ENCODE assay signal across 14 cellular contexts in the genomic region with DNA sequence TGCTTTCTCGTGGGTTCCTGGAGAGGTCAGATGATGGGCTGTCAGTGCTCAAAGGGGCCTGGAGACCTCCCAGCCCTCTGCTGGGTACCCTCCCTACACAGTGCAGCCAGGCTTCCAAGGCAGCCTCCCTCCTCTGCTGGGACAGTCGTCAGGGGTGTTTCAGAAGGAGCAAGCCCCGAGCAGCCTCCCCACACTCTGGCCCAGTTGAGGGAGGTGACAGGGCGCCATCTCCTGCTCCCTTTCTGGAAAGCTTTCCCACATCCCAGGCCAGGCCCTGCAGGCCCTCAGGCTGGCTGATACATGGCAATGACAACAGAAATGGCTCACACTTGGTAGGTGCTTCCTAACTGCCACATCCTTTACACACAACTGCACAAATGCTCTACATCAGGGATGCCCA. TPM values are rescaled to one million over a fixed set of nuclear protein-coding genes. Genes with fewer than 3 reads are reported as not detected.
DNase-seq lines count a peak whose midpoint lies in the region; ATAC-seq, FAIRE-seq and TF ChIP-seq lines count a peak whose summit lies in the region.
"Had no signal": no experiment of that assay in that cellular context is flagged by ENCODE, and none has a peak within 500 bp of the region (broad histone marks: within the 10 kb centered on the region; RNA-seq: fewer than 3 reads in every experiment).

No MANE protein-coding gene starts in this region.

- no peak for FAIRE-seq in A549 (lab: Jason Lieb, UNC)
- FAIRE-seq: colon had no signal

- CTCF ChIA-PET in A549 (lab: Yijun Ruan, JAX), result interaction anchor here (0.6 to 3.2 kb wide), 23 partner anchors 8 to 440 kb away, joined by 3 to 13 read pairs (median 5); no protein-coding TSS in a partner anchor

- no peaks in the 10 kb centered on the region for H3K9me3 ChIP-seq in A549
- H3K9me3 ChIP-seq: thoracic aorta had no signal

- TF ChIP-seq POLR2A in A549 (IDR thresholded peaks at IDR 0.05; ENCODE audit: low read length), result no peak

- peak overlapping the region; percentile 21; the same call in 2 of the 3 replicates for H3K4me2 ChIP-seq in A549

- H3K27ac ChIP-seq in A549, result peak overlapping the region; percentile 56 to 78
- H3K27ac ChIP-seq: thoracic aorta had no signal

- peak; percentile 73 to 76 for TF ChIP-seq RAD21 in A549 (conservative IDR thresholded peaks at IDR 0.05 in 1 of 2, IDR thresholded peaks at IDR 0.05 in 1 of 2)

- H3K4me3 ChIP-seq in A549, result no peak overlapping the region
- H3K4me3 ChIP-seq in astrocyte of the cerebellum (ENCODE audit: low read depth, low read length), result no peak overlapping the region
- H3K4me3 ChIP-seq: thoracic aorta had no signal

- TF ChIP-seq EP300 in A549 (IDR thresholded peaks at IDR 0.05), result no peak

- DNase-seq in A549 (ENCODE audit: low read depth in 1 of 2, low spot score in 1 of 2) (peak in 1 of 2 experiments; percentile 52), GM03348 (ENCODE audit: low spot score) (peak; percentile 52), astrocyte of the cerebellum (ENCODE audit: low read depth) (no peak), iPS-NIHi7 (ENCODE audit: extremely low spot score) (peak; percentile 69), kidney glomerular epithelial cell (lab: John Stamatoyannopoulos, UW) (no peak)
- no peak for DNase-seq in stimulated activated CD4-positive, alpha-beta T cell treated with anti-CD3 and anti-CD28 coated beads, Interleukin-1b, Interleukin-23, amount 100 ng/mL, for 48 hours
- DNase-seq: activated CD8-positive, alpha-beta T cell treated with anti-CD3 and anti-CD28 coated beads for 36 hours; activated naive CD4-positive, alpha-beta T cell treated with anti-CD3 and anti-CD28 coated beads for 36 hours; CD4-positive, CD25-positive, alpha-beta regulatory T cell; NCI-H1105 had no signal

- POLR2A ChIA-PET in A549 (lab: Yijun Ruan, JAX), result no interaction called here

- 51% methylated on average over 4 of the region's 4 CpGs for WGBS in A549 (ENCODE audit: missing lambda C conversion rate)

- ATAC-seq in A549 (peak; percentile 75 to 86), GM21423 (IDR thresholded peaks at IDR 0.05; ENCODE audit: unreplicated experiment) (no peak), HG03342 (IDR thresholded peaks at IDR 0.05; ENCODE audit: unreplicated experiment) (no peak)
- ATAC-seq: activated CD8-positive, alpha-beta T cell treated with anti-CD3 and anti-CD28 coated beads for 36 hours had no signal

- TF ChIP-seq CTCF in A549 (IDR thresholded peaks at IDR 0.05) (peak; percentile 40), astrocyte of the cerebellum (IDR thresholded peaks at IDR 0.05; ENCODE audit: low read depth, low read length, missing control alignments) (peak; percentile 20)

- in situ Hi-C loops in astrocyte of the cerebellum (cut with HindIII; ENCODE audit: low sequenced_read_pairs), result no loop called here

- peaks cover 47% of the 10 kb centered on the region for H3K4me1 ChIP-seq in A549

TF ChIP-seq in A549, 52 proteins besides CTCF, POLR2A, EP300 and RAD21:
- no peak for TF ChIP-seq HDAC2 (IDR thresholded peaks at IDR 0.05)
- TF ChIP-seq GATA3 (IDR thresholded peaks at IDR 0.05; ENCODE audit: borderline replicate concordance), result no peak
- TF ChIP-seq SMC3 (IDR thresholded peaks at IDR 0.05), result peak; percentile 76
TF ChIP-seq in A549: peak in this region for 1.

RNA-seq across cellular contexts. Expression of a gene that starts 32.1 kb away (rescaled TPM):
- 14.9 and 16.2 TPM in 2 replicates for polyA plus RNA-seq in A549 (2011; rRNA removed)
- polyA plus RNA-seq in A549 (2012; cell fraction: cytosol; rRNA removed), result 36.9 and 42.2 TPM in 2 replicates
- 50.8 and 52.5 TPM in 2 replicates for polyA plus RNA-seq in A549 (2012; cell fraction: nucleus; rRNA removed)
- polyA plus RNA-seq in A549 (2017; fragmentation: RNase III; extraction: RNeasy Plus Mini Kit Qiagen cat#74134 plus additional on column Dnase treatment), result 30.6 to 36.7 TPM (median 34.2 TPM) in 3 replicates
- polyA minus RNA-seq in A549 (2011; rRNA and poly(A)+ RNA removed), result 29.5 and 33.5 TPM in 2 replicates
- polyA plus RNA-seq: CD4-positive, CD25-positive, alpha-beta regulatory T cell had no signal

Comparison
In these comparisons a context has a peak if more than half of its experiments do, and no peak if none do; other contexts are left out.
1. ATAC-seq: peak in A549 (2 of 2); none in GM21423 (single experiment) and HG03342 (single experiment).
2. DNase-seq: peak in GM03348 (single experiment) and iPS-NIHi7 (single experiment); none in astrocyte of the cerebellum (single experiment), stimulated activated CD4-positive, alpha-beta T cell treated with anti-CD3 and anti-CD28 coated beads, Interleukin-1b, Interleukin-23, amount 100 ng/mL, for 48 hours (single experiment) and kidney glomerular epithelial cell (single experiment).